27 cellular contexts compared by ENCODE assay signal in the genomic region with DNA sequence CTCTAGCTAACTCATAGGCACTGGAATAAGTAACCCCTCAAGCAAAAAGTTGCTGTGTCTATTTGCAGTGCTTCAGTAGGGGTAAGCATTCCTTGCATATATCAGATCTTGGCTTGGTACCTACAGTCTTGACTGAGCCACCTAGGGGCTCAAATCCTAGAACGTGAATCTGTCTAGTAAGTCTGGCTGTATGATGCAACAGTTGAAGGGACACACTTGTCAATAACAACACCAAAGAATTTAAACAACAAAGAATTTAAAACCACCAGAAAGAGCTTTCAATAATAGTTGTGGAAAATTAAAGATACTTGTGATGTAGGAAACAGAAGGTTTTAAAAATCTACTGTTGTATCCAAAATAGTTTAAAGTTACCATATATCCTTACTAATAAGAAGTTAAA.
"Had no signal": no experiment of that assay in that cellular context is flagged by ENCODE, and none has a peak within 500 bp of the region (broad histone marks: within the 10 kb centered on the region; RNA-seq: fewer than 3 reads in every experiment).

No MANE protein-coding gene starts in this region.

- H3K4me3 ChIP-seq: stomach, suprapubic skin, testis, thoracic aorta, thyroid gland, tibial artery, tibial nerve, transverse colon, upper lobe of left lung, upper lobe of right lung, uterus, vagina had no signal

- ATAC-seq: stimulated activated effector memory CD8-positive, alpha-beta T cell treated with anti-CD3 and anti-CD28 coated beads, Interleukin-12 subunit alpha, Interleukin-12 subunit beta, amount 100 ng/mL, for 72 hours; stimulated activated memory B cell treated with anti-CD40 and anti-IgM and Interleukin-4, amounts not matched to agents 10 μg/mL and 1 μg/mL and 100 μg/mL, for 72 hours; stimulated activated naive B cell treated with anti-CD40 and anti-IgM and Interleukin-4, amounts not matched to agents 10 μg/mL and 1 μg/mL and 100 μg/mL, for 72 hours; stimulated activated naive CD8-positive, alpha-beta T cell treated with anti-CD3 and anti-CD28 coated beads, Interleukin-15, amount 100 ng/mL, for 72 hours; stimulated activated naive CD8-positive, alpha-beta T cell treated with anti-CD3 and anti-CD28 coated beads, Interleukin-15, Interleukin-2, amounts not matched to agents 100 U/mL and 50 U/mL, for 24 hours; upper lobe of right lung had no signal

- H3K9me3 ChIP-seq: testis, thoracic aorta, thyroid gland, transverse colon, upper lobe of right lung, uterus, vagina had no signal

- H3K36me3 ChIP-seq: stomach, suprapubic skin, thoracic aorta, thyroid gland, tibial artery, tibial nerve, transverse colon, upper lobe of left lung, upper lobe of right lung, uterus, vagina had no signal

- H3K27me3 ChIP-seq: stomach, suprapubic skin, testis, thyroid gland, tibial artery, tibial nerve, transverse colon, upper lobe of left lung, upper lobe of right lung, uterus, vagina had no signal

- DNase-seq: stimulated activated CD4-positive, alpha-beta T cell treated with anti-CD3 and anti-CD28 coated beads, Interleukin-2, amount 100 ng/mL, for 48 hours; stimulated activated CD4-positive, alpha-beta T cell treated with anti-CD3 and anti-CD28 coated beads, Interleukin-4, amount 100 ng/mL, for 1 hour; stimulated activated CD4-positive, alpha-beta T cell treated with anti-CD3 and anti-CD28 coated beads, Interleukin-4, amount 100 ng/mL, for 24 hours; stimulated activated CD4-positive, alpha-beta T cell treated with anti-CD3 and anti-CD28 coated beads, Interleukin-4, amount 100 ng/mL, for 4 hours; stimulated activated CD8-positive, alpha-beta memory T cell treated with anti-CD3 and anti-CD28 coated beads, Interleukin-4, amount 100 ng/mL, for 48 hours; stimulated activated naive B cell treated with anti-CD40 and anti-IgM and Interleukin-4, amounts not matched to agents 10 μg/mL and 1 μg/mL and 100 μg/mL, for 72 hours; stimulated activated naive CD4-positive, alpha-beta T cell; stimulated activated naive CD4-positive, alpha-beta T cell treated with Interleukin-2 at 50 U/mL for 16 hours; stimulated activated naive CD8-positive, alpha-beta T cell treated with anti-CD3 and anti-CD28 coated beads, Interleukin-15, amount 100 ng/mL, for 72 hours; stimulated activated naive CD8-positive, alpha-beta T cell treated with anti-CD3 and anti-CD28 coated beads, Interleukin-15, Interleukin-2, amounts not matched to agents 100 U/mL and 50 U/mL, for 24 hours; stomach; substantia nigra; testis; thyroid gland; tibial artery; transverse colon; trophoblast cell; upper lobe of left lung; upper lobe of right lung; uterus had no signal

- H3K27ac ChIP-seq: stomach, suprapubic skin, testis, thoracic aorta, thyroid gland, tibial artery, tibial nerve, transverse colon, upper lobe of left lung, upper lobe of right lung, uterus, vagina had no signal

- H3K4me1 ChIP-seq: stomach, suprapubic skin, testis, thyroid gland, tibial artery, tibial nerve, transverse colon, upper lobe of left lung, upper lobe of right lung, uterus, vagina had no signal

- FAIRE-seq: urothelium cell line had no signal
